In the genomic region with DNA sequence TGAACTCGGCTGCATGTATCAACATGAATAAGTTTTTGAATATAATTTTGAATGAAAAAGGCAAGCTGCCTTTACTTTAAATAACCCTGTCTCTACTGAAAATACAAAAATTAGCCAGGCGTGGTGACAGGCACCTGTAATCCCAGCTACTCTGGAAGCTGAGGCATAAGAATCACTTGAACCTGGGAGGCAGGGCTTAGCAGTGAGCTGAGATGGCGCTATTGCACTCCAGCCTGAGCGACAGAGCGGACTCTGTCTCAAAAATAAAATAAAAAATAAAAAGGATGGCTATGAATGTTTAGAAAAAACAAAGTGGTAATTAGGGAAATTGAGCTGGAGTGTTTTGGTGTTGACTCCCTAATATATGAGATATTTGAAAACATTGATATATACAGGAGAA, we compare ENCODE assay signal across 20 cellular contexts.
"Had no signal": no experiment of that assay in that cellular context is flagged by ENCODE, and none has a peak within 500 bp of the region (broad histone marks: within the 10 kb centered on the region; RNA-seq: fewer than 3 reads in every experiment).

No MANE protein-coding gene starts in this region.

- H3K9me3 ChIP-seq: heart right ventricle, stomach, suprapubic skin, tibial nerve had no signal

- H3K9ac ChIP-seq: parathyroid adenoma had no signal

- H3K9me3 Mint-ChIP-seq: activated naive CD8-positive, alpha-beta T cell treated with anti-CD3 and anti-CD28 coated beads, Interleukin-2, amount 50 U/mL, for 24 hours; activated T-cell treated with anti-CD3 and anti-CD28 coated beads, Interleukin-2, amount 50 U/mL, for 4 hours had no signal

- H2AFZ ChIP-seq: parathyroid adenoma had no signal

- H3K27ac Mint-ChIP-seq: activated naive CD8-positive, alpha-beta T cell treated with anti-CD3 and anti-CD28 coated beads, Interleukin-2, amount 50 U/mL, for 24 hours had no signal

- H3K4me1 ChIP-seq: parathyroid adenoma, stomach, suprapubic skin, tibial nerve had no signal

- DNase-seq: activated CD4-positive, alpha-beta T cell treated with anti-CD3 and anti-CD28 coated beads for 1 hour; activated CD8-positive, alpha-beta memory T cell treated with anti-CD3 and anti-CD28 coated beads, Interleukin-2, amount 50 U/mL, for 48 hours; activated effector memory CD4-positive, alpha-beta T cell treated with anti-CD3 and anti-CD28 coated beads, Interleukin-2, amount 50 U/mL, for 16 hours; activated naive CD4-positive, alpha-beta T cell treated with anti-CD3 and anti-CD28 coated beads, Interleukin-2, amount 50 U/mL, for 16 hours; activated naive CD8-positive, alpha-beta T cell treated with anti-CD3 and anti-CD28 coated beads, Interleukin-2, amount 50 U/mL, for 24 hours; activated T-cell treated with anti-CD3 and anti-CD28 coated beads, Interleukin-2, amount 50 U/mL, for 4 hours; cortex of kidney; erythroblast; foreskin fibroblast; heart right ventricle; islet precursor cell; left cardiac atrium; nucleus accumbens; right cardiac atrium; stimulated activated CD4-positive, alpha-beta T cell treated with anti-CD3 and anti-CD28 coated beads, Interleukin-4, amount 100 ng/mL, for 24 hours; stomach; WERI-Rb-1 had no signal

- H3K36me3 ChIP-seq: WERI-Rb-1 had no signal

- ATAC-seq: activated naive CD8-positive, alpha-beta T cell treated with anti-CD3 and anti-CD28 coated beads, Interleukin-2, amount 50 U/mL, for 24 hours; activated T-cell treated with anti-CD3 and anti-CD28 coated beads, Interleukin-2, amount 50 U/mL, for 4 hours; heart right ventricle; left cardiac atrium; right cardiac atrium had no signal

- H3K27me3 ChIP-seq: heart right ventricle, stomach, suprapubic skin, tibial nerve had no signal

- H3K4me3 Mint-ChIP-seq: activated naive CD8-positive, alpha-beta T cell treated with anti-CD3 and anti-CD28 coated beads, Interleukin-2, amount 50 U/mL, for 24 hours; activated T-cell treated with anti-CD3 and anti-CD28 coated beads, Interleukin-2, amount 50 U/mL, for 4 hours had no signal

- H3K27ac ChIP-seq: heart right ventricle, parathyroid adenoma, stomach, suprapubic skin, tibial nerve, WERI-Rb-1 had no signal

- H3K4me3 ChIP-seq: heart right ventricle, stomach, suprapubic skin, tibial nerve had no signal

- H3K27me3 Mint-ChIP-seq: activated naive CD8-positive, alpha-beta T cell treated with anti-CD3 and anti-CD28 coated beads, Interleukin-2, amount 50 U/mL, for 24 hours had no signal

- H3K79me2 ChIP-seq: parathyroid adenoma had no signal
